ENCODE assay signal across 1 cellular context in the genomic region with DNA sequence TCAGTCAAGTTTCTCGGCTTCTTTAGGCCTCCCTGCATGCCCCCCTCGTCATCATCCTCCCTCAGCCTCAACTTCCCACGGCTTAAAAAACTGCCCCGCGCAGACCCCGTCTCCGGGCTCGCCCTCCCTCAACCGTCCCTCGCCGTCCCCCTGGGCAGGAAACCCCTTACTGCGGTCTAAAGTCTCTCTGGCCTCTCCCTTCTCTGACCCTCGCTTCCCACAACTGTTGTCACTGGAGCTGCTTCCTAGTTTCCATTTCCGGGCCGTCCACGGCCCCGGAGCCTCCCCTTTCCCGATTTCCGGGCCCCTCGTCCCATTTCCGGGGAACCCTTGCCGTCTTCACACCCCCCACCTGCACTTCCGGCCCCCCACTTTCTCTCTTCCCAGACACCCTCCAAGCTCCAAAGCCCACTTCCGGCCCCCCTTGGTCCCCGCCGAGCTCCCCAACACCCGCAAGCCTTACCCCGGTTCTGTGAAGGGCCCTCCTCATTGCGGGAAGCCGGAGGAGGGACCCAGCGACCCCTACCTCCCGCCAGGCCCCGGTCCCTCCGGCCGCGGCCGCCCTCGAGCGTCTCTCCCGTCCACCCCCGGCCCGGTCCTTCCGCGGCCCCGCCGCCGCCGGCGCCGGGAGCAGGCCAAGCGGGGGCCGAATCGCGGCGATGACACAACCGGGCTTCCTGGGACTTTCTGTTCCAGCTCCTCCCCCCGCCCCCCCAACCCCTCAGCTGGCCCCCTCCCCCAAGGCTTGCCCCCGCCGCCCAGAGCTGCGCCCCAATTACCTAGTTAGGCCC.
TF ChIP-seq lines count a peak whose summit lies in the region.

No MANE protein-coding gene starts in this region.

TF ChIP-seq in GM12878, 131 proteins besides CTCF, POLR2A, EP300 and RAD21 (continued from another document and continues in another):
- TF ChIP-seq, protein P1, sequence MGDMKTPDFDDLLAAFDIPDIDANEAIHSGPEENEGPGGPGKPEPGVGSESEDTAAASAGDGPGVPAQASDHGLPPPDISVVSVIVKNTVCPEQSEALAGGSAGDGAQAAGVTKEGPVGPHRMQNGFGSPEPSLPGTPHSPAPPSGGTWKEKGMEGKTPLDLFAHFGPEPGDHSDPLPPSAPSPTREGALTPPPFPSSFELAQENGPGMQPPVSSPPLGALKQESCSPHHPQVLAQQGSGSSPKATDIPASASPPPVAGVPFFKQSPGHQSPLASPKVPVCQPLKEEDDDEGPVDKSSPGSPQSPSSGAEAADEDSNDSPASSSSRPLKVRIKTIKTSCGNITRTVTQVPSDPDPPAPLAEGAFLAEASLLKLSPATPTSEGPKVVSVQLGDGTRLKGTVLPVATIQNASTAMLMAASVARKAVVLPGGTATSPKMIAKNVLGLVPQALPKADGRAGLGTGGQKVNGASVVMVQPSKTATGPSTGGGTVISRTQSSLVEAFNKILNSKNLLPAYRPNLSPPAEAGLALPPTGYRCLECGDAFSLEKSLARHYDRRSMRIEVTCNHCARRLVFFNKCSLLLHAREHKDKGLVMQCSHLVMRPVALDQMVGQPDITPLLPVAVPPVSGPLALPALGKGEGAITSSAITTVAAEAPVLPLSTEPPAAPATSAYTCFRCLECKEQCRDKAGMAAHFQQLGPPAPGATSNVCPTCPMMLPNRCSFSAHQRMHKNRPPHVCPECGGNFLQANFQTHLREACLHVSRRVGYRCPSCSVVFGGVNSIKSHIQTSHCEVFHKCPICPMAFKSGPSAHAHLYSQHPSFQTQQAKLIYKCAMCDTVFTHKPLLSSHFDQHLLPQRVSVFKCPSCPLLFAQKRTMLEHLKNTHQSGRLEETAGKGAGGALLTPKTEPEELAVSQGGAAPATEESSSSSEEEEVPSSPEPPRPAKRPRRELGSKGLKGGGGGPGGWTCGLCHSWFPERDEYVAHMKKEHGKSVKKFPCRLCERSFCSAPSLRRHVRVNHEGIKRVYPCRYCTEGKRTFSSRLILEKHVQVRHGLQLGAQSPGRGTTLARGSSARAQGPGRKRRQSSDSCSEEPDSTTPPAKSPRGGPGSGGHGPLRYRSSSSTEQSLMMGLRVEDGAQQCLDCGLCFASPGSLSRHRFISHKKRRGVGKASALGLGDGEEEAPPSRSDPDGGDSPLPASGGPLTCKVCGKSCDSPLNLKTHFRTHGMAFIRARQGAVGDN (IDR thresholded peaks at IDR 0.05): no peak
- no peak for TF ChIP-seq FOXK2 (IDR thresholded peaks at IDR 0.05)
- TF ChIP-seq BHLHE40 (IDR thresholded peaks at IDR 0.05; ENCODE audit: borderline replicate concordance in 1 of 2, low read depth in 2 of 2, low read length in 1 of 2): no peak
- TF ChIP-seq, protein P2, sequence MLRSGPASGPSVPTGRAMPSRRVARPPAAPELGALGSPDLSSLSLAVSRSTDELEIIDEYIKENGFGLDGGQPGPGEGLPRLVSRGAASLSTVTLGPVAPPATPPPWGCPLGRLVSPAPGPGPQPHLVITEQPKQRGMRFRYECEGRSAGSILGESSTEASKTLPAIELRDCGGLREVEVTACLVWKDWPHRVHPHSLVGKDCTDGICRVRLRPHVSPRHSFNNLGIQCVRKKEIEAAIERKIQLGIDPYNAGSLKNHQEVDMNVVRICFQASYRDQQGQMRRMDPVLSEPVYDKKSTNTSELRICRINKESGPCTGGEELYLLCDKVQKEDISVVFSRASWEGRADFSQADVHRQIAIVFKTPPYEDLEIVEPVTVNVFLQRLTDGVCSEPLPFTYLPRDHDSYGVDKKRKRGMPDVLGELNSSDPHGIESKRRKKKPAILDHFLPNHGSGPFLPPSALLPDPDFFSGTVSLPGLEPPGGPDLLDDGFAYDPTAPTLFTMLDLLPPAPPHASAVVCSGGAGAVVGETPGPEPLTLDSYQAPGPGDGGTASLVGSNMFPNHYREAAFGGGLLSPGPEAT (IDR thresholded peaks at IDR 0.05; ENCODE audit: low read depth): peak; percentile 70
- TF ChIP-seq, protein P3, sequence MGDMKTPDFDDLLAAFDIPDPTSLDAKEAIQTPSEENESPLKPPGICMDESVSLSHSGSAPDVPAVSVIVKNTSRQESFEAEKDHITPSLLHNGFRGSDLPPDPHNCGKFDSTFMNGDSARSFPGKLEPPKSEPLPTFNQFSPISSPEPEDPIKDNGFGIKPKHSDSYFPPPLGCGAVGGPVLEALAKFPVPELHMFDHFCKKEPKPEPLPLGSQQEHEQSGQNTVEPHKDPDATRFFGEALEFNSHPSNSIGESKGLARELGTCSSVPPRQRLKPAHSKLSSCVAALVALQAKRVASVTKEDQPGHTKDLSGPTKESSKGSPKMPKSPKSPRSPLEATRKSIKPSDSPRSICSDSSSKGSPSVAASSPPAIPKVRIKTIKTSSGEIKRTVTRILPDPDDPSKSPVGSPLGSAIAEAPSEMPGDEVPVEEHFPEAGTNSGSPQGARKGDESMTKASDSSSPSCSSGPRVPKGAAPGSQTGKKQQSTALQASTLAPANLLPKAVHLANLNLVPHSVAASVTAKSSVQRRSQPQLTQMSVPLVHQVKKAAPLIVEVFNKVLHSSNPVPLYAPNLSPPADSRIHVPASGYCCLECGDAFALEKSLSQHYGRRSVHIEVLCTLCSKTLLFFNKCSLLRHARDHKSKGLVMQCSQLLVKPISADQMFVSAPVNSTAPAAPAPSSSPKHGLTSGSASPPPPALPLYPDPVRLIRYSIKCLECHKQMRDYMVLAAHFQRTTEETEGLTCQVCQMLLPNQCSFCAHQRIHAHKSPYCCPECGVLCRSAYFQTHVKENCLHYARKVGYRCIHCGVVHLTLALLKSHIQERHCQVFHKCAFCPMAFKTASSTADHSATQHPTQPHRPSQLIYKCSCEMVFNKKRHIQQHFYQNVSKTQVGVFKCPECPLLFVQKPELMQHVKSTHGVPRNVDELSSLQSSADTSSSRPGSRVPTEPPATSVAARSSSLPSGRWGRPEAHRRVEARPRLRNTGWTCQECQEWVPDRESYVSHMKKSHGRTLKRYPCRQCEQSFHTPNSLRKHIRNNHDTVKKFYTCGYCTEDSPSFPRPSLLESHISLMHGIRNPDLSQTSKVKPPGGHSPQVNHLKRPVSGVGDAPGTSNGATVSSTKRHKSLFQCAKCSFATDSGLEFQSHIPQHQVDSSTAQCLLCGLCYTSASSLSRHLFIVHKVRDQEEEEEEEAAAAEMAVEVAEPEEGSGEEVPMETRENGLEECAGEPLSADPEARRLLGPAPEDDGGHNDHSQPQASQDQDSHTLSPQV (IDR thresholded peaks at IDR 0.05): no peak
- TF ChIP-seq ZSCAN29 (IDR thresholded peaks at IDR 0.05): no peak
- TF ChIP-seq TCF12 (IDR thresholded peaks at IDR 0.05; ENCODE audit: low read depth, low read length): no peak
- TF ChIP-seq HDAC2 (IDR thresholded peaks at IDR 0.05): no peak
- no peak for TF ChIP-seq NR2C2 (IDR thresholded peaks at IDR 0.05; ENCODE audit: borderline replicate concordance, control insufficient read depth, insufficient read length, low read depth)
- no peak for TF ChIP-seq SUZ12 (IDR thresholded peaks at IDR 0.05; ENCODE audit: unreplicated experiment)
- no peak for TF ChIP-seq YBX1 (IDR thresholded peaks at IDR 0.05)
- no peak for TF ChIP-seq SMAD1 (IDR thresholded peaks at IDR 0.05; ENCODE audit: low read depth, partially characterized antibody)
- no peak for TF ChIP-seq KDM1A (IDR thresholded peaks at IDR 0.05; ENCODE audit: borderline replicate concordance)
- no peak for TF ChIP-seq SPI1 (IDR thresholded peaks at IDR 0.05; ENCODE audit: borderline replicate concordance, insufficient read depth, low read depth, low read length)
- TF ChIP-seq JUND (IDR thresholded peaks at IDR 0.05; ENCODE audit: low read depth, low read length): no peak
- TF ChIP-seq, protein P4, sequence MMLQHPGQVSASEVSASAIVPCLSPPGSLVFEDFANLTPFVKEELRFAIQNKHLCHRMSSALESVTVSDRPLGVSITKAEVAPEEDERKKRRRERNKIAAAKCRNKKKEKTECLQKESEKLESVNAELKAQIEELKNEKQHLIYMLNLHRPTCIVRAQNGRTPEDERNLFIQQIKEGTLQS (IDR thresholded peaks at IDR 0.05; ENCODE audit: borderline replicate concordance, extremely low read depth, low read depth, low read length): no peak
- TF ChIP-seq ZBED1 (IDR thresholded peaks at IDR 0.05; ENCODE audit: borderline replicate concordance): no peak
- TF ChIP-seq CHD2 (IDR thresholded peaks at IDR 0.05; ENCODE audit: borderline replicate concordance, low read depth, low read length): no peak
- TF ChIP-seq SMAD5 (IDR thresholded peaks at IDR 0.05; ENCODE audit: low read depth): no peak
- no peak; the same call in 1 of the 2 replicates for TF ChIP-seq DPF2 (IDR thresholded peaks at IDR 0.05)
- TF ChIP-seq, protein P5, sequence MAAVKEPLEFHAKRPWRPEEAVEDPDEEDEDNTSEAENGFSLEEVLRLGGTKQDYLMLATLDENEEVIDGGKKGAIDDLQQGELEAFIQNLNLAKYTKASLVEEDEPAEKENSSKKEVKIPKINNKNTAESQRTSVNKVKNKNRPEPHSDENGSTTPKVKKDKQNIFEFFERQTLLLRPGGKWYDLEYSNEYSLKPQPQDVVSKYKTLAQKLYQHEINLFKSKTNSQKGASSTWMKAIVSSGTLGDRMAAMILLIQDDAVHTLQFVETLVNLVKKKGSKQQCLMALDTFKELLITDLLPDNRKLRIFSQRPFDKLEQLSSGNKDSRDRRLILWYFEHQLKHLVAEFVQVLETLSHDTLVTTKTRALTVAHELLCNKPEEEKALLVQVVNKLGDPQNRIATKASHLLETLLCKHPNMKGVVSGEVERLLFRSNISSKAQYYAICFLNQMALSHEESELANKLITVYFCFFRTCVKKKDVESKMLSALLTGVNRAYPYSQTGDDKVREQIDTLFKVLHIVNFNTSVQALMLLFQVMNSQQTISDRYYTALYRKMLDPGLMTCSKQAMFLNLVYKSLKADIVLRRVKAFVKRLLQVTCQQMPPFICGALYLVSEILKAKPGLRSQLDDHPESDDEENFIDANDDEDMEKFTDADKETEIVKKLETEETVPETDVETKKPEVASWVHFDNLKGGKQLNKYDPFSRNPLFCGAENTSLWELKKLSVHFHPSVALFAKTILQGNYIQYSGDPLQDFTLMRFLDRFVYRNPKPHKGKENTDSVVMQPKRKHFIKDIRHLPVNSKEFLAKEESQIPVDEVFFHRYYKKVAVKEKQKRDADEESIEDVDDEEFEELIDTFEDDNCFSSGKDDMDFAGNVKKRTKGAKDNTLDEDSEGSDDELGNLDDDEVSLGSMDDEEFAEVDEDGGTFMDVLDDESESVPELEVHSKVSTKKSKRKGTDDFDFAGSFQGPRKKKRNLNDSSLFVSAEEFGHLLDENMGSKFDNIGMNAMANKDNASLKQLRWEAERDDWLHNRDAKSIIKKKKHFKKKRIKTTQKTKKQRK (IDR thresholded peaks at IDR 0.05; ENCODE audit: low read depth, low read length): no peak
- TF ChIP-seq MTA2 (IDR thresholded peaks at IDR 0.05; ENCODE audit: low read depth): peak; percentile 63; the same call in 1 of the 2 replicates
- TF ChIP-seq MEF2A (IDR thresholded peaks at IDR 0.05; ENCODE audit: insufficient read depth, low read depth, low read length): no peak
- TF ChIP-seq TAF1 (IDR thresholded peaks at IDR 0.05; ENCODE audit: borderline replicate concordance, low read depth, low read length): no peak
- TF ChIP-seq, protein P6, sequence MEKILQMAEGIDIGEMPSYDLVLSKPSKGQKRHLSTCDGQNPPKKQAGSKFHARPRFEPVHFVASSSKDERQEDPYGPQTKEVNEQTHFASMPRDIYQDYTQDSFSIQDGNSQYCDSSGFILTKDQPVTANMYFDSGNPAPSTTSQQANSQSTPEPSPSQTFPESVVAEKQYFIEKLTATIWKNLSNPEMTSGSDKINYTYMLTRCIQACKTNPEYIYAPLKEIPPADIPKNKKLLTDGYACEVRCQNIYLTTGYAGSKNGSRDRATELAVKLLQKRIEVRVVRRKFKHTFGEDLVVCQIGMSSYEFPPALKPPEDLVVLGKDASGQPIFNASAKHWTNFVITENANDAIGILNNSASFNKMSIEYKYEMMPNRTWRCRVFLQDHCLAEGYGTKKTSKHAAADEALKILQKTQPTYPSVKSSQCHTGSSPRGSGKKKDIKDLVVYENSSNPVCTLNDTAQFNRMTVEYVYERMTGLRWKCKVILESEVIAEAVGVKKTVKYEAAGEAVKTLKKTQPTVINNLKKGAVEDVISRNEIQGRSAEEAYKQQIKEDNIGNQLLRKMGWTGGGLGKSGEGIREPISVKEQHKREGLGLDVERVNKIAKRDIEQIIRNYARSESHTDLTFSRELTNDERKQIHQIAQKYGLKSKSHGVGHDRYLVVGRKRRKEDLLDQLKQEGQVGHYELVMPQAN (conservative IDR thresholded peaks at IDR 0.05): no peak; the same call in 1 of the 2 replicates
- TF ChIP-seq ZNF274 (IDR thresholded peaks at IDR 0.05; ENCODE audit: insufficient read depth, insufficient read length): no peak
- TF ChIP-seq, protein P7, sequence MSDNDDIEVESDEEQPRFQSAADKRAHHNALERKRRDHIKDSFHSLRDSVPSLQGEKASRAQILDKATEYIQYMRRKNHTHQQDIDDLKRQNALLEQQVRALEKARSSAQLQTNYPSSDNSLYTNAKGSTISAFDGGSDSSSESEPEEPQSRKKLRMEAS (IDR thresholded peaks at IDR 0.05; ENCODE audit: low read depth, low read length): no peak
- TF ChIP-seq, protein P8, sequence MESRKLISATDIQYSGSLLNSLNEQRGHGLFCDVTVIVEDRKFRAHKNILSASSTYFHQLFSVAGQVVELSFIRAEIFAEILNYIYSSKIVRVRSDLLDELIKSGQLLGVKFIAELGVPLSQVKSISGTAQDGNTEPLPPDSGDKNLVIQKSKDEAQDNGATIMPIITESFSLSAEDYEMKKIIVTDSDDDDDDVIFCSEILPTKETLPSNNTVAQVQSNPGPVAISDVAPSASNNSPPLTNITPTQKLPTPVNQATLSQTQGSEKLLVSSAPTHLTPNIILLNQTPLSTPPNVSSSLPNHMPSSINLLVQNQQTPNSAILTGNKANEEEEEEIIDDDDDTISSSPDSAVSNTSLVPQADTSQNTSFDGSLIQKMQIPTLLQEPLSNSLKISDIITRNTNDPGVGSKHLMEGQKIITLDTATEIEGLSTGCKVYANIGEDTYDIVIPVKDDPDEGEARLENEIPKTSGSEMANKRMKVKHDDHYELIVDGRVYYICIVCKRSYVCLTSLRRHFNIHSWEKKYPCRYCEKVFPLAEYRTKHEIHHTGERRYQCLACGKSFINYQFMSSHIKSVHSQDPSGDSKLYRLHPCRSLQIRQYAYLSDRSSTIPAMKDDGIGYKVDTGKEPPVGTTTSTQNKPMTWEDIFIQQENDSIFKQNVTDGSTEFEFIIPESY (IDR thresholded peaks at IDR 0.05): no peak
- TF ChIP-seq, protein P9, sequence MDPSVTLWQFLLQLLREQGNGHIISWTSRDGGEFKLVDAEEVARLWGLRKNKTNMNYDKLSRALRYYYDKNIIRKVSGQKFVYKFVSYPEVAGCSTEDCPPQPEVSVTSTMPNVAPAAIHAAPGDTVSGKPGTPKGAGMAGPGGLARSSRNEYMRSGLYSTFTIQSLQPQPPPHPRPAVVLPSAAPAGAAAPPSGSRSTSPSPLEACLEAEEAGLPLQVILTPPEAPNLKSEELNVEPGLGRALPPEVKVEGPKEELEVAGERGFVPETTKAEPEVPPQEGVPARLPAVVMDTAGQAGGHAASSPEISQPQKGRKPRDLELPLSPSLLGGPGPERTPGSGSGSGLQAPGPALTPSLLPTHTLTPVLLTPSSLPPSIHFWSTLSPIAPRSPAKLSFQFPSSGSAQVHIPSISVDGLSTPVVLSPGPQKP (IDR thresholded peaks at IDR 0.05; ENCODE audit: low read depth, low read length): peak; percentile 75
- no peak for TF ChIP-seq CREM (IDR thresholded peaks at IDR 0.05; ENCODE audit: low read depth)
- TF ChIP-seq, protein P10, sequence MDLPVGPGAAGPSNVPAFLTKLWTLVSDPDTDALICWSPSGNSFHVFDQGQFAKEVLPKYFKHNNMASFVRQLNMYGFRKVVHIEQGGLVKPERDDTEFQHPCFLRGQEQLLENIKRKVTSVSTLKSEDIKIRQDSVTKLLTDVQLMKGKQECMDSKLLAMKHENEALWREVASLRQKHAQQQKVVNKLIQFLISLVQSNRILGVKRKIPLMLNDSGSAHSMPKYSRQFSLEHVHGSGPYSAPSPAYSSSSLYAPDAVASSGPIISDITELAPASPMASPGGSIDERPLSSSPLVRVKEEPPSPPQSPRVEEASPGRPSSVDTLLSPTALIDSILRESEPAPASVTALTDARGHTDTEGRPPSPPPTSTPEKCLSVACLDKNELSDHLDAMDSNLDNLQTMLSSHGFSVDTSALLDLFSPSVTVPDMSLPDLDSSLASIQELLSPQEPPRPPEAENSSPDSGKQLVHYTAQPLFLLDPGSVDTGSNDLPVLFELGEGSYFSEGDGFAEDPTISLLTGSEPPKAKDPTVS (IDR thresholded peaks at IDR 0.05; ENCODE audit: low read depth, low read length): no peak
- no peak for TF ChIP-seq CBFB (IDR thresholded peaks at IDR 0.05; ENCODE audit: low read depth)
